ENCODE assay signal across 19 cellular contexts in the genomic region with DNA sequence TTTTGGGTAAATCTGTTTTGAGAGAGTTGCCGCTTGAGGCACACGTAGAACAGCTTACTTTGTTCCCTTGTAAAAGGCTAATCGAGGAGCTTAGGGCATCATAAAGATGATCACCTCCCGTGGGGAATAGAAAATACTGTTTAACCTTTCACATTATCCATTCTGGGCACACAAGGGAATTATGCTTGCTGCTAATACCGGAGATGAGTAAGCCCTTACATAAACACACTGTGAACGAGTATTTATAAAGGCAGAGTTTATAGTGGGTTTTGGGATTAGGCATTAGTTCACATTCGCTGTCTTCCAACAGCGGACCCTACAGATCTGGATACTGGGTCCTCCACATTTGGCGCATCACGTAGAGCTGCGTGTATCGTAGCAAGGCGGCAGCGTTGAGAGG. TPM values are rescaled to one million over a fixed set of nuclear protein-coding genes. Genes with fewer than 3 reads are reported as not detected.
"Had no signal": no experiment of that assay in that cellular context is flagged by ENCODE, and none has a peak within 500 bp of the region (broad histone marks: within the 10 kb centered on the region; RNA-seq: fewer than 3 reads in every experiment).

No MANE protein-coding gene starts in this region.

- H3K4me1 Mint-ChIP-seq: activated naive CD8-positive, alpha-beta T cell treated with anti-CD3 and anti-CD28 coated beads, Interleukin-2, amount 10 ng/mL, durations not matched to agents 7 days and 5 days had no signal

- H3K36me3 Mint-ChIP-seq: activated CD4-positive, alpha-beta memory T cell treated with anti-CD3 and anti-CD28 coated beads for 36 hours; activated naive CD8-positive, alpha-beta T cell treated with anti-CD3 and anti-CD28 coated beads, Interleukin-2, amount 10 ng/mL, durations not matched to agents 7 days and 5 days had no signal

- H3K4me3 Mint-ChIP-seq: activated CD4-positive, alpha-beta memory T cell treated with anti-CD3 and anti-CD28 coated beads for 36 hours; activated naive CD8-positive, alpha-beta T cell treated with anti-CD3 and anti-CD28 coated beads, Interleukin-2, amount 10 ng/mL, durations not matched to agents 7 days and 5 days; activated T-cell treated with anti-CD3 and anti-CD28 coated beads, Interleukin-2, amount 50 U/mL, for 72 hours; neural crest cell had no signal

- H3K4me3 ChIP-seq: colonic mucosa, esophagus squamous epithelium, heart left ventricle, left ventricle myocardium inferior, pancreas, stomach, uterus had no signal

- H3K9me3 ChIP-seq: colonic mucosa, esophagus squamous epithelium, heart left ventricle, left ventricle myocardium inferior, pancreas, stomach, uterus had no signal

- DNase-seq: activated CD4-positive, alpha-beta memory T cell treated with anti-CD3 and anti-CD28 coated beads for 36 hours; activated CD4-positive, alpha-beta T cell treated with anti-CD3 and anti-CD28 coated beads for 1 hour; activated CD8-positive, alpha-beta memory T cell treated with anti-CD3 and anti-CD28 coated beads, Interleukin-2, amount 50 U/mL, for 4 hours; activated naive CD8-positive, alpha-beta T cell treated with anti-CD3 and anti-CD28 coated beads, Interleukin-2, amount 10 ng/mL, durations not matched to agents 7 days and 5 days; activated T-cell treated with anti-CD3 and anti-CD28 coated beads, Interleukin-2, amount 50 U/mL, for 72 hours; colonic mucosa; esophagus squamous epithelium; foreskin melanocyte; heart left ventricle; left ventricle myocardium inferior; pancreas; retina; stimulated activated CD4-positive, alpha-beta T cell treated with anti-CD3 and anti-CD28 coated beads, Interleukin-4, amount 100 ng/mL, for 4 hours; stomach; uterus had no signal

- H3K27ac ChIP-seq: colonic mucosa, esophagus squamous epithelium, heart left ventricle, left ventricle myocardium inferior, pancreas, stomach, uterus had no signal

- H3K27me3 ChIP-seq: colonic mucosa, esophagus squamous epithelium, pancreas, stomach, uterus had no signal

- H3K4me1 ChIP-seq: colonic mucosa, esophagus squamous epithelium, heart left ventricle, left ventricle myocardium inferior, stomach, uterus had no signal

- H3K36me3 ChIP-seq: colonic mucosa, esophagus squamous epithelium, heart left ventricle, left ventricle myocardium inferior, pancreas, stomach, uterus had no signal

- H3K27me3 Mint-ChIP-seq: activated CD4-positive, alpha-beta memory T cell treated with anti-CD3 and anti-CD28 coated beads for 36 hours; activated naive CD8-positive, alpha-beta T cell treated with anti-CD3 and anti-CD28 coated beads, Interleukin-2, amount 10 ng/mL, durations not matched to agents 7 days and 5 days had no signal

- H3K27ac Mint-ChIP-seq: activated CD4-positive, alpha-beta memory T cell treated with anti-CD3 and anti-CD28 coated beads for 36 hours; activated naive CD8-positive, alpha-beta T cell treated with anti-CD3 and anti-CD28 coated beads, Interleukin-2, amount 10 ng/mL, durations not matched to agents 7 days and 5 days; activated T-cell treated with anti-CD3 and anti-CD28 coated beads, Interleukin-2, amount 50 U/mL, for 72 hours had no signal

RNA-seq across cellular contexts. Expression of a gene that starts 51.2 kb away (rescaled TPM):
- total RNA-seq: activated CD4-positive, alpha-beta memory T cell treated with anti-CD3 and anti-CD28 coated beads for 36 hours; activated naive CD8-positive, alpha-beta T cell treated with anti-CD3 and anti-CD28 coated beads, Interleukin-2, amount 10 ng/mL, durations not matched to agents 7 days and 5 days; activated T-cell treated with anti-CD3 and anti-CD28 coated beads, Interleukin-2, amount 50 U/mL, for 72 hours; astrocyte; cardiac septum; colonic mucosa; esophagus squamous epithelium; heart left ventricle; left ventricle myocardium inferior; pancreas; T-helper 2 cell treated with Interferon-gamma antibody and Interleukin-4, amounts not matched to agents 100 ng/mL and 5 ng/mL, for 36 hours had no signal
